ENCODE assay signal across 21 cellular contexts in genomic region chr2:41826921-41827320, GRCh38.
"Had no signal": no experiment of that assay in that cellular context is flagged by ENCODE, and none has a peak within 500 bp of the region (broad histone marks: within the 10 kb centered on the region; RNA-seq: fewer than 3 reads in every experiment).

No MANE protein-coding gene starts in this region.

- H3K9me3 ChIP-seq: left lung, lower lobe of right lung, psoas muscle, spleen, testis had no signal

- H3K4me1 ChIP-seq: left lung, lower lobe of right lung, parathyroid adenoma, psoas muscle, spleen, testis had no signal

- H3K4me3 ChIP-seq: coronary artery, left lung, lower lobe of right lung, psoas muscle, spleen, testis had no signal

- H3K27ac ChIP-seq: coronary artery, left lung, lower lobe of right lung, parathyroid adenoma, psoas muscle, spleen, testis had no signal

- H3K27me3 ChIP-seq: testis had no signal

- H2AFZ ChIP-seq: parathyroid adenoma had no signal

- DNase-seq: effector CD4-positive, alpha-beta T cell; foreskin melanocyte; head of caudate nucleus; hypothalamus; left lung; lower lobe of right lung; midbrain; naive B cell; occipital lobe; psoas muscle; spleen; stimulated activated CD4-positive, alpha-beta T cell treated with anti-CD3 and anti-CD28 coated beads, Interleukin-15, amount 100 ng/mL, for 24 hours; stimulated activated CD4-positive, alpha-beta T cell treated with anti-CD3 and anti-CD28 coated beads, Interleukin-1b, Interleukin-23, amount 100 ng/mL, for 48 hours; stimulated activated CD4-positive, alpha-beta T cell treated with anti-CD3 and anti-CD28 coated beads, Interleukin-4, amount 100 ng/mL, for 24 hours; testis had no signal

- H3K36me3 ChIP-seq: left lung, lower lobe of right lung, spleen had no signal

- FAIRE-seq: islet of Langerhans, urothelium cell line had no signal

- ATAC-seq: left lung; lower lobe of right lung; psoas muscle; sciatic nerve; stimulated activated memory B cell treated with anti-CD40 and anti-IgM and Interleukin-4, amounts not matched to agents 10 μg/mL and 1 μg/mL and 100 μg/mL, for 72 hours had no signal

- H3K79me2 ChIP-seq: parathyroid adenoma had no signal

- H3K9ac ChIP-seq: parathyroid adenoma had no signal
